In genomic region chr11:12986194-12986898, GRCh38 we compare ENCODE assay signal across 23 cellular contexts. TPM values are rescaled to one million over a fixed set of nuclear protein-coding genes. Genes with fewer than 3 reads are reported as not detected.
"Had no signal": no experiment of that assay in that cellular context is flagged by ENCODE, and none has a peak within 500 bp of the region (broad histone marks: within the 10 kb centered on the region; RNA-seq: fewer than 3 reads in every experiment).

No MANE protein-coding gene starts in this region.

- H3K36me3 ChIP-seq: pancreas, tibial artery had no signal

- H3K27ac ChIP-seq: esophagus squamous epithelium, foreskin keratinocyte, pancreas, tibial artery had no signal

- H3K27me3 Mint-ChIP-seq: dendritic cell treated with granulocyte-macrophage colony-stimulating factor and Interleukin-4, amounts not matched to agents 40 ng/mL and 50 ng/mL, for 4 days; progenitor cell of endocrine pancreas had no signal

- H3K9me3 Mint-ChIP-seq: dendritic cell treated with granulocyte-macrophage colony-stimulating factor and Interleukin-4, amounts not matched to agents 40 ng/mL and 50 ng/mL, for 4 days; immature natural killer cell; naive B cell; nephron; stimulated activated effector memory CD8-positive, alpha-beta T cell treated with anti-CD3 and anti-CD28 coated beads, Interleukin-12 subunit alpha, Interleukin-12 subunit beta, amount 100 ng/mL, for 72 hours had no signal

- H3K27me3 ChIP-seq: esophagus squamous epithelium, foreskin keratinocyte, pancreas had no signal

- H3K4me3 ChIP-seq: esophagus squamous epithelium, lung, pancreas, smooth muscle cell, tibial artery had no signal

- H3K36me3 Mint-ChIP-seq: immature natural killer cell; naive B cell; stimulated activated effector memory CD8-positive, alpha-beta T cell treated with anti-CD3 and anti-CD28 coated beads, Interleukin-12 subunit alpha, Interleukin-12 subunit beta, amount 100 ng/mL, for 72 hours had no signal

- H3K9me3 ChIP-seq: esophagus squamous epithelium, pancreas, tibial artery had no signal

- FAIRE-seq: colon, kidney, pancreas had no signal

- DNase-seq: esophagus squamous epithelium; foreskin keratinocyte; immature natural killer cell; kidney; left cardiac atrium; left ventricle myocardium superior; mesenchymal stem cell; midbrain; naive B cell; occipital lobe; pancreas; right cardiac atrium; stimulated activated CD4-positive, alpha-beta T cell treated with anti-CD3 and anti-CD28 coated beads, Interleukin-4, amount 100 ng/mL, for 1 hour; stimulated activated CD8-positive, alpha-beta memory T cell treated with anti-CD3 and anti-CD28 coated beads, Interleukin-4, amount 100 ng/mL, for 48 hours; stimulated activated naive CD8-positive, alpha-beta T cell treated with anti-CD3 and anti-CD28 coated beads, Interleukin-15, Interleukin-2, amounts not matched to agents 100 U/mL and 50 U/mL, for 24 hours; tibial artery had no signal

- H3K27ac Mint-ChIP-seq: dendritic cell treated with granulocyte-macrophage colony-stimulating factor and Interleukin-4, amounts not matched to agents 40 ng/mL and 50 ng/mL, for 4 days; immature natural killer cell; naive B cell; nephron; progenitor cell of endocrine pancreas; stimulated activated effector memory CD8-positive, alpha-beta T cell treated with anti-CD3 and anti-CD28 coated beads, Interleukin-12 subunit alpha, Interleukin-12 subunit beta, amount 100 ng/mL, for 72 hours had no signal

- H3K4me3 Mint-ChIP-seq: dendritic cell treated with granulocyte-macrophage colony-stimulating factor and Interleukin-4, amounts not matched to agents 40 ng/mL and 50 ng/mL, for 4 days; immature natural killer cell; naive B cell; nephron; stimulated activated effector memory CD8-positive, alpha-beta T cell treated with anti-CD3 and anti-CD28 coated beads, Interleukin-12 subunit alpha, Interleukin-12 subunit beta, amount 100 ng/mL, for 72 hours had no signal

- H3K4me1 ChIP-seq: pancreas, tibial artery had no signal

- ATAC-seq: foreskin keratinocyte; left ventricle myocardium superior; pancreas; right cardiac atrium; stimulated activated effector memory CD8-positive, alpha-beta T cell treated with anti-CD3 and anti-CD28 coated beads, Interleukin-12 subunit alpha, Interleukin-12 subunit beta, amount 100 ng/mL, for 72 hours; stimulated activated naive CD8-positive, alpha-beta T cell treated with anti-CD3 and anti-CD28 coated beads, Interleukin-15, Interleukin-2, amounts not matched to agents 100 U/mL and 50 U/mL, for 24 hours had no signal

- H3K4me1 Mint-ChIP-seq: immature natural killer cell; naive B cell; stimulated activated effector memory CD8-positive, alpha-beta T cell treated with anti-CD3 and anti-CD28 coated beads, Interleukin-12 subunit alpha, Interleukin-12 subunit beta, amount 100 ng/mL, for 72 hours had no signal

RNA-seq across cellular contexts. Expression of gene RASSF10, which starts 22.8 kb away (rescaled TPM):
- polyA plus RNA-seq: immature natural killer cell, smooth muscle cell had no signal
